In the genomic region with DNA sequence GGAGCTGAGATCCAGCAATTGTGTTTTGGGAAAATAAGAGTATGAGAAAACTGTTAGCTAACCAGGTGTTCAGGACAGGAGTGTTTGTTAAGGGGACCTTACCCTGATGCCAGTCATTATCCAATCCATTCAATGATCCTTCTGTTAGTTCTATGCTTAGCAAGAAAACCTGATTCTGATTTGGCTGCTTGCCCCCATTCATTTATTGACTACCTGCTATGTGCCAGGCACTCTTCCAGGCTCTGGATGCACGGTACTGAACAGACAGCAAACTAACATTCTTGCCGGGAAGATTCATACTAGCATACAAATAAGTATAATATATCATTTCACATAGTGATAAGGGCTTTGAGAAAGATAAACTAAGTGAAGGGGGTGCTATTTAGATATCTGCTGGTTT, we compare ENCODE assay signal across 9 cellular contexts. TPM values are rescaled to one million over a fixed set of nuclear protein-coding genes. Genes with fewer than 3 reads are reported as not detected.
DNase-seq lines count a peak whose midpoint lies in the region; ATAC-seq, FAIRE-seq and TF ChIP-seq lines count a peak whose summit lies in the region.
"Had no signal": no experiment of that assay in that cellular context is flagged by ENCODE, and none has a peak within 500 bp of the region (broad histone marks: within the 10 kb centered on the region; RNA-seq: fewer than 3 reads in every experiment).

No MANE protein-coding gene starts in this region.

- H3K56ac ChIP-seq in H1 (replicated peaks; ENCODE audit: insufficient read length, low read depth, low read length), result no peak overlapping the region

- H3K79me1 ChIP-seq in H1 (ENCODE audit: low read depth, low read length), result peaks cover 3% of the 10 kb centered on the region

- H2BK120ac ChIP-seq in H1 (replicated peaks; ENCODE audit: low read depth, low read length), result no peak overlapping the region

- H3K36me3 ChIP-seq in OCI-LY3 (replicated peaks; ENCODE audit: low read depth, low read length), result peaks cover 6% of the 10 kb centered on the region
- no peaks in the 10 kb centered on the region; a peak in 1 of 8 replicates for H3K36me3 ChIP-seq in H1 (ENCODE audit: control insufficient read depth in 2 of 4, insufficient read depth in 4 of 4, low read length in 3 of 4)
- H3K36me3 ChIP-seq in skeletal muscle satellite cell (ENCODE audit: insufficient read depth, low read length), result no peaks in the 10 kb centered on the region

- no peak overlapping the region for H2BK20ac ChIP-seq in H1 (ENCODE audit: low read length)

- no peak for ATAC-seq in HG03135 (IDR thresholded peaks at IDR 0.05; ENCODE audit: unreplicated experiment)
- ATAC-seq in HG02642 (IDR thresholded peaks at IDR 0.05; ENCODE audit: poor library complexity, unreplicated experiment), result no peak

- no peaks in the 10 kb centered on the region for H3K9me3 ChIP-seq in OCI-LY3 (ENCODE audit: insufficient read depth, low read length)
- H3K9me3 ChIP-seq in H1 (ENCODE audit: insufficient read depth in 2 of 2, low read depth in 1 of 2, low read length in 1 of 2), result no peaks in the 10 kb centered on the region
- H3K9me3 ChIP-seq in skeletal muscle satellite cell (replicated peaks; ENCODE audit: low read length), result no peaks in the 10 kb centered on the region

- TF ChIP-seq CTCF in OCI-LY3 (IDR thresholded peaks at IDR 0.05; ENCODE audit: low read depth, low read length) (no peak), H1 (IDR thresholded peaks at IDR 0.05; ENCODE audit: control extremely low read depth in 1 of 3, insufficient read depth in 1 of 3, low read depth in 1 of 3, low read length in 3 of 3) (no peak)

- H3K23me2 ChIP-seq in H1 (ENCODE audit: low read depth, low read length), result peaks cover 7% of the 10 kb centered on the region; the same call in 1 of the 2 replicates

- no peak overlapping the region for H3K18ac ChIP-seq in H1 (ENCODE audit: extremely low read depth, low read length)

- H4K8ac ChIP-seq in H1 (ENCODE audit: extremely low read depth, insufficient read depth, low read length), result no peak overlapping the region

- no peak overlapping the region for H3K4ac ChIP-seq in H1 (replicated peaks; ENCODE audit: insufficient read length, low read depth, low read length)

- H3K4me2 ChIP-seq in OCI-LY3 (ENCODE audit: low read length) (peak overlapping the region; percentile 82), H1 (ENCODE audit: insufficient read depth in 1 of 2, low read depth in 2 of 2, low read length in 2 of 2) (peak overlapping the region; percentile 67 to 83; a peak in 3 of 4 replicates), skeletal muscle satellite cell (ENCODE audit: low read length) (peak overlapping the region; percentile 90)

- TF ChIP-seq POLR2A in H1 (IDR thresholded peaks at IDR 0.05; ENCODE audit: control extremely low read depth in 1 of 2, low read depth in 2 of 2, low read length in 2 of 2), result no peak

- H3K23ac ChIP-seq in H1 (ENCODE audit: insufficient read length), result no peak overlapping the region

- H3K9me3 Mint-ChIP-seq in activated CD4-positive, alpha-beta T cell treated with anti-CD3 and anti-CD28 coated beads, Interleukin-2, amount 10 ng/mL, durations not matched to agents 7 days and 5 days, result no peaks in the 10 kb centered on the region

- no peak overlapping the region for H2AK5ac ChIP-seq in H1 (ENCODE audit: low read depth, low read length)

- H3K4me1 ChIP-seq in OCI-LY3 (ENCODE audit: low read length), result peaks cover 19% of the 10 kb centered on the region
- H3K4me1 ChIP-seq in H1 (replicated peaks in 1 of 4; ENCODE audit: control insufficient read depth in 3 of 4, insufficient read depth in 4 of 4, low read length in 3 of 4), result peaks cover 2 to 21% (median 6%) of the 10 kb centered on the region in 4 experiments; a peak in 6 of 7 replicates
- peaks cover 17% of the 10 kb centered on the region for H3K4me1 ChIP-seq in skeletal muscle satellite cell (ENCODE audit: control insufficient read depth, insufficient read depth, low read length)

- H3K27ac Mint-ChIP-seq in activated CD4-positive, alpha-beta T cell treated with anti-CD3 and anti-CD28 coated beads, Interleukin-2, amount 10 ng/mL, durations not matched to agents 7 days and 5 days, result peak overlapping the region; percentile 90

- H3K4me3 Mint-ChIP-seq in activated CD4-positive, alpha-beta T cell treated with anti-CD3 and anti-CD28 coated beads, Interleukin-2, amount 10 ng/mL, durations not matched to agents 7 days and 5 days, result peak overlapping the region; percentile 76

- FAIRE-seq in H1 (lab: Jason Lieb, UNC), result no peak

- peaks cover 3% of the 10 kb centered on the region for H3K27me3 Mint-ChIP-seq in activated CD4-positive, alpha-beta T cell treated with anti-CD3 and anti-CD28 coated beads, Interleukin-2, amount 10 ng/mL, durations not matched to agents 7 days and 5 days

- peaks cover 32% of the 10 kb centered on the region for H4K20me1 ChIP-seq in OCI-LY3 (ENCODE audit: insufficient read depth, low read length)
- peaks cover 6 to 7% of the 10 kb centered on the region in 2 experiments for H4K20me1 ChIP-seq in H1 (replicated peaks in 1 of 2; ENCODE audit: control insufficient read depth in 1 of 2, insufficient read depth in 2 of 2, low read length in 2 of 2)

- H3K9ac ChIP-seq in OCI-LY3 (ENCODE audit: low read length) (no peak overlapping the region), H1 (replicated peaks in 1 of 4; ENCODE audit: extremely low read depth in 1 of 4, low read depth in 3 of 4, low read length in 3 of 4) (no peak overlapping the region), skeletal muscle satellite cell (ENCODE audit: low read depth, low read length) (no peak overlapping the region)

- H2AFZ ChIP-seq in OCI-LY3 (ENCODE audit: low read depth, low read length), result no peak overlapping the region
- H2AFZ ChIP-seq in H1 (ENCODE audit: low read length), result no peak overlapping the region

- H3K4me3 ChIP-seq in OCI-LY3 (ENCODE audit: low read length) (peak overlapping the region; percentile 80), H1 (ENCODE audit: extremely low read depth in 1 of 4, insufficient read depth in 2 of 4, low read depth in 3 of 4, low read length in 4 of 4) (peak overlapping the region in 1 of 4 experiments; percentile 52; a peak in 3 of 8 replicates), skeletal muscle satellite cell (ENCODE audit: low read length) (no peak overlapping the region)

- no peak for TF ChIP-seq EP300 in H1 (IDR thresholded peaks at IDR 0.05; ENCODE audit: borderline replicate concordance in 1 of 2, low read depth in 2 of 2, low read length in 2 of 2)

- H2BK5ac ChIP-seq in H1 (ENCODE audit: low read depth, low read length), result no peak overlapping the region

- H3K27ac ChIP-seq in OCI-LY3 (ENCODE audit: low read length), result no peak overlapping the region
- no peak overlapping the region for H3K27ac ChIP-seq in H1 (ENCODE audit: low read depth, low read length)

- DNase-seq in activated CD4-positive, alpha-beta T cell treated with anti-CD3 and anti-CD28 coated beads, Interleukin-2, amount 10 ng/mL, durations not matched to agents 7 days and 5 days, result no peak
- no peak for DNase-seq in activated CD4-positive, alpha-beta T cell treated with anti-CD3 and anti-CD28 coated beads for 1 hour
- DNase-seq in H1 (ENCODE audit: low read depth in 1 of 2, low spot score in 2 of 2), result no peak
- DNase-seq in SHP77 (lab: John Stamatoyannopoulos, UW), result no peak
- DNase-seq: stimulated activated CD4-positive, alpha-beta T cell treated with anti-CD3 and anti-CD28 coated beads, Interleukin-2, amount 100 ng/mL, for 48 hours had no signal

- no peak overlapping the region for H2BK15ac ChIP-seq in H1 (ENCODE audit: low read length)

- TF ChIP-seq RAD21 in H1 (IDR thresholded peaks at IDR 0.05 in 1 of 2, conservative IDR thresholded peaks at IDR 0.05 in 1 of 2; ENCODE audit: low read depth in 2 of 2, low read length in 2 of 2), result no peak

- peaks cover 43% of the 10 kb centered on the region for H3K4me1 Mint-ChIP-seq in activated CD4-positive, alpha-beta T cell treated with anti-CD3 and anti-CD28 coated beads, Interleukin-2, amount 10 ng/mL, durations not matched to agents 7 days and 5 days

- H3K36me3 Mint-ChIP-seq in activated CD4-positive, alpha-beta T cell treated with anti-CD3 and anti-CD28 coated beads, Interleukin-2, amount 10 ng/mL, durations not matched to agents 7 days and 5 days (ENCODE audit: low read depth), result peaks cover 17% of the 10 kb centered on the region

- CTCF ChIA-PET in activated CD4-positive, alpha-beta T cell treated with anti-CD3 and anti-CD28 coated beads, Interleukin-2, amount 10 ng/mL, durations not matched to agents 7 days and 5 days (lab: Charles Lee), result interaction anchor here (0.6 to 0.7 kb wide), 2 partner anchors 12 to 24 kb away, joined by 3 read pairs; no protein-coding TSS in a partner anchor
- CTCF ChIA-PET in H1 (lab: Charles Lee; ENCODE audit: partially characterized antibody), result no interaction called here

- no peak overlapping the region for H2BK12ac ChIP-seq in H1 (ENCODE audit: low read depth, low read length)

- 0 out of 2 replicates have a peak, but pooled peaks cover 3% of the 10 kb centered on the region for H3K27me3 ChIP-seq in OCI-LY3 (ENCODE audit: low read depth, low read length)
- H3K27me3 ChIP-seq in H1 (replicated peaks in 1 of 4; ENCODE audit: control insufficient read depth in 3 of 4, extremely low read depth in 1 of 4, insufficient read depth in 3 of 4, low read length in 3 of 4), result no peaks in the 10 kb centered on the region
- H3K27me3 ChIP-seq in skeletal muscle satellite cell (ENCODE audit: control insufficient read depth, insufficient read depth, low read length), result peaks cover 5% of the 10 kb centered on the region

- WGBS in H1 (ENCODE audit: extremely low coverage in 1 of 2, insufficient coverage in 1 of 2, insufficient read length in 1 of 2, insufficient replicate concordance in 2 of 2, low coverage in 1 of 2, low lambda C conversion rate in 2 of 2, missing lambda C conversion rate in 1 of 2), 2 experiments, result 100% methylated on average over 2 of the region's 2 CpGs; no CpG with 5 or more reads in 1 of the 2 experiments

- H3K79me2 ChIP-seq in OCI-LY3 (ENCODE audit: low read length) (peaks cover 37% of the 10 kb centered on the region), H1 (ENCODE audit: control insufficient read depth in 1 of 2, insufficient read depth in 2 of 2, low read length in 2 of 2) (peaks cover 11 to 33% of the 10 kb centered on the region in 2 experiments)

- no peak overlapping the region for H4K5ac ChIP-seq in H1 (ENCODE audit: insufficient read length, low read depth, low read length)

- H4K91ac ChIP-seq in H1 (replicated peaks; ENCODE audit: insufficient read length, low read length), result no peak overlapping the region

- POLR2A ChIA-PET in activated CD4-positive, alpha-beta T cell treated with anti-CD3 and anti-CD28 coated beads, Interleukin-2, amount 10 ng/mL, durations not matched to agents 7 days and 5 days (lab: Charles Lee), result no interaction called here
- POLR2A ChIA-PET in H1 (lab: Charles Lee; ENCODE audit: partially characterized antibody), result interaction anchor here (1.0 to 1.2 kb wide), 2 partner anchors 85 to 127 kb away, joined by 3 to 4 read pairs; a partner anchor contains a TSS

- no peak overlapping the region for H3K14ac ChIP-seq in H1 (ENCODE audit: insufficient read length)

RNA-seq across cellular contexts. Expression of a gene that starts 1.0 kb away (rescaled TPM):
- total RNA-seq in activated CD4-positive, alpha-beta T cell treated with anti-CD3 and anti-CD28 coated beads, Interleukin-2, amount 10 ng/mL, durations not matched to agents 7 days and 5 days, result 10 to 100 TPM; 64.2 to 72.4 TPM
- 32.0 and 32.4 TPM in 2 replicates for total RNA-seq in H1 (2021; fragmentation: NEBNext Ultra II Directional; extraction: Animal tissue kit (Norgen Biotek cat#: 25700))
- polyA plus RNA-seq in H1 (2011; rRNA removed), result 5.0 and 6.9 TPM in 2 replicates
- polyA plus RNA-seq in H1 (2011; cell fraction: cytosol; rRNA removed), result 8.9 TPM
- 13.7 TPM for polyA plus RNA-seq in H1 (2011; cell fraction: nucleus; rRNA removed)
- polyA plus RNA-seq in H1 (2012, experiment 1 of 2), result 13.2 to 14.0 TPM (median 13.8 TPM) in 4 replicates
- 9.1 TPM for polyA plus RNA-seq in H1 (2012, experiment 2 of 2)
- polyA plus RNA-seq in H1 (2013, experiment 1 of 2), result 18.7 TPM
- polyA plus RNA-seq in H1 (2013, experiment 2 of 2), result 12.7 TPM
- 19.4 and 21.7 TPM in 2 replicates for polyA minus RNA-seq in H1 (2011; rRNA and poly(A)+ RNA removed)
- polyA minus RNA-seq in H1 (2011; cell fraction: cytosol; rRNA and poly(A)+ RNA removed), result 8.8 TPM
- 30.8 TPM for polyA minus RNA-seq in H1 (2011; cell fraction: nucleus; rRNA and poly(A)+ RNA removed)
- 15.7 and 17.7 TPM in 2 replicates for total RNA-seq in skeletal muscle satellite cell (2012; rRNA removed)

RNA-seq across cellular contexts. Expression of a gene that starts 45.5 kb away (rescaled TPM):
- not detected for total RNA-seq in activated CD4-positive, alpha-beta T cell treated with anti-CD3 and anti-CD28 coated beads, Interleukin-2, amount 10 ng/mL, durations not matched to agents 7 days and 5 days
- total RNA-seq in H1 (2021; fragmentation: NEBNext Ultra II Directional; extraction: Animal tissue kit (Norgen Biotek cat#: 25700)), result not detected in 2 replicates
- not detected in 2 replicates for polyA plus RNA-seq in H1 (2011; rRNA removed)
- not detected for polyA plus RNA-seq in H1 (2011; cell fraction: cytosol; rRNA removed)
- not detected for polyA plus RNA-seq in H1 (2011; cell fraction: nucleus; rRNA removed)
- polyA plus RNA-seq in H1 (2012, experiment 1 of 2), result not detected in 4 replicates
- polyA plus RNA-seq in H1 (2012, experiment 2 of 2), result not detected
- not detected for polyA plus RNA-seq in H1 (2013, experiment 1 of 2)
- not detected for polyA plus RNA-seq in H1 (2013, experiment 2 of 2)
- polyA minus RNA-seq in H1 (2011; rRNA and poly(A)+ RNA removed), result not detected in 2 replicates
- not detected for polyA minus RNA-seq in H1 (2011; cell fraction: cytosol; rRNA and poly(A)+ RNA removed)
- polyA minus RNA-seq in H1 (2011; cell fraction: nucleus; rRNA and poly(A)+ RNA removed), result not detected
- not detected in 2 replicates for total RNA-seq in skeletal muscle satellite cell (2012; rRNA removed)
